ENCODE assay signal across 11 cellular contexts in the genomic region with DNA sequence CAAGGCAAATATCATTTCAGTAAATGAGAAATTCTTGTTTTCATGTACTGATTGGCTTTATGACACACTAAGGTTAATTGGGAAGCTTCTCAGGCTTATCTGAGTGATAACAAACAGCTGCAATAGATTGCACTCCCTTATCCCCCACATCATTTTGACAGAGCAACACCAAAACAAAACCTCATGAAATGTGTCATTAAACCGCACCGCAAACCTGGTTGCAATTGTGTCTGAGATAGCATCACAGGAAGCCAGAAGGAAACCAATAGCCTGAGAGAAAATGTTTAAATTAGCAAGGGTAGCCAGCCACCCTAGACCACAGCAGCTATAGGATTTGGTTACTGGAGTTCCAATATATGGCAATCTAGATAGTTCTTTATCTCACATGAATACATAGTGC. TPM values are rescaled to one million over a fixed set of nuclear protein-coding genes. Genes with fewer than 3 reads are reported as not detected.
A peak's percentile ranks its signal among the peaks of the same experiment; 100 is the strongest.
DNase-seq lines count a peak whose midpoint lies in the region; ATAC-seq, FAIRE-seq and TF ChIP-seq lines count a peak whose summit lies in the region.
"Had no signal": no experiment of that assay in that cellular context is flagged by ENCODE, and none has a peak within 500 bp of the region (broad histone marks: within the 10 kb centered on the region; RNA-seq: fewer than 3 reads in every experiment).

No MANE protein-coding gene starts in this region.

- no peaks in the 10 kb centered on the region for H3K9me3 ChIP-seq in psoas muscle

- H3K4me3 ChIP-seq in psoas muscle: no peak overlapping the region

- peak; percentile 73 for ATAC-seq in GM19397 (IDR thresholded peaks at IDR 0.05; ENCODE audit: unreplicated experiment)
- ATAC-seq in HG03159 (IDR thresholded peaks at IDR 0.05; ENCODE audit: unreplicated experiment): peak; percentile 76
- ATAC-seq in activated CD8-positive, alpha-beta memory T cell treated with anti-CD3 and anti-CD28 coated beads, Interleukin-2, amount 10 ng/mL, durations not matched to agents 7 days and 5 days: peak; percentile 91
- no peak for ATAC-seq in psoas muscle
- ATAC-seq: stimulated activated memory B cell treated with anti-CD40 and anti-IgM and Interleukin-4, amounts not matched to agents 10 μg/mL and 1 μg/mL and 100 μg/mL, for 72 hours had no signal

- no peaks in the 10 kb centered on the region for H3K9me3 Mint-ChIP-seq in activated CD8-positive, alpha-beta memory T cell treated with anti-CD3 and anti-CD28 coated beads, Interleukin-2, amount 10 ng/mL, durations not matched to agents 7 days and 5 days (ENCODE audit: low read depth)
- H3K9me3 Mint-ChIP-seq: stimulated activated memory B cell treated with anti-CD40 and anti-IgM and Interleukin-4, amounts not matched to agents 10 μg/mL and 1 μg/mL and 100 μg/mL, for 72 hours had no signal

- peak overlapping the region; percentile 16 for H3K4me3 Mint-ChIP-seq in activated CD8-positive, alpha-beta memory T cell treated with anti-CD3 and anti-CD28 coated beads, Interleukin-2, amount 10 ng/mL, durations not matched to agents 7 days and 5 days
- H3K4me3 Mint-ChIP-seq: stimulated activated memory B cell treated with anti-CD40 and anti-IgM and Interleukin-4, amounts not matched to agents 10 μg/mL and 1 μg/mL and 100 μg/mL, for 72 hours had no signal

- H3K27me3 ChIP-seq in psoas muscle (ENCODE audit: insufficient read depth in 3 of 3, low read length in 2 of 3): no peaks in the 10 kb centered on the region

- H3K36me3 Mint-ChIP-seq in activated CD8-positive, alpha-beta memory T cell treated with anti-CD3 and anti-CD28 coated beads, Interleukin-2, amount 10 ng/mL, durations not matched to agents 7 days and 5 days: peaks cover 10% of the 10 kb centered on the region
- H3K36me3 Mint-ChIP-seq: stimulated activated memory B cell treated with anti-CD40 and anti-IgM and Interleukin-4, amounts not matched to agents 10 μg/mL and 1 μg/mL and 100 μg/mL, for 72 hours had no signal

- TF ChIP-seq CTCF in D721Med (IDR thresholded peaks at IDR 0.05; ENCODE audit: insufficient read depth, missing control alignments) (no peak), psoas muscle (IDR thresholded peaks at IDR 0.05) (no peak)

- no peaks in the 10 kb centered on the region for H3K4me1 ChIP-seq in psoas muscle

- peak overlapping the region; percentile 72 for H3K27ac Mint-ChIP-seq in activated CD8-positive, alpha-beta memory T cell treated with anti-CD3 and anti-CD28 coated beads, Interleukin-2, amount 10 ng/mL, durations not matched to agents 7 days and 5 days
- H3K27ac Mint-ChIP-seq: stimulated activated memory B cell treated with anti-CD40 and anti-IgM and Interleukin-4, amounts not matched to agents 10 μg/mL and 1 μg/mL and 100 μg/mL, for 72 hours had no signal

- intact Hi-C loops in psoas muscle (cut with DNase I): no loop called here

- peaks cover 43% of the 10 kb centered on the region for H3K4me1 Mint-ChIP-seq in activated CD8-positive, alpha-beta memory T cell treated with anti-CD3 and anti-CD28 coated beads, Interleukin-2, amount 10 ng/mL, durations not matched to agents 7 days and 5 days
- H3K4me1 Mint-ChIP-seq: stimulated activated memory B cell treated with anti-CD40 and anti-IgM and Interleukin-4, amounts not matched to agents 10 μg/mL and 1 μg/mL and 100 μg/mL, for 72 hours had no signal

- no peak for FAIRE-seq in D721Med (lab: Jason Lieb, UNC)

- H3K27ac ChIP-seq in psoas muscle: no peak overlapping the region
- H3K27ac ChIP-seq: HL-60 had no signal

- DNase-seq in activated CD8-positive, alpha-beta memory T cell treated with anti-CD3 and anti-CD28 coated beads, Interleukin-2, amount 10 ng/mL, durations not matched to agents 7 days and 5 days: peak; percentile 93
- peak; percentile 30 for DNase-seq in stimulated activated CD8-positive, alpha-beta memory T cell treated with anti-CD3 and anti-CD28 coated beads, Interleukin-2, amount 100 ng/mL, for 48 hours (ENCODE audit: low read depth in 2 of 2)
- DNase-seq in D721Med (ENCODE audit: insufficient read length, low spot score): no peak
- no peak for DNase-seq in psoas muscle
- DNase-seq in NCI-H748 treated with DMSO at 0.1 percent for 48 hours (lab: John Stamatoyannopoulos, UW): no peak
- no peak for DNase-seq in NCI-H2227 (lab: John Stamatoyannopoulos, UW; ENCODE audit: unreplicated experiment)

- CTCF ChIA-PET in activated CD8-positive, alpha-beta memory T cell treated with anti-CD3 and anti-CD28 coated beads, Interleukin-2, amount 10 ng/mL, durations not matched to agents 7 days and 5 days (lab: Charles Lee): interaction anchor here (1.2 to 2.0 kb wide), 3 partner anchors 106 to 199 kb away, joined by 4 to 9 read pairs (median 4); partner anchors contain the start of genes FAM229B and TUBE1

- no peaks in the 10 kb centered on the region for H3K36me3 ChIP-seq in psoas muscle (ENCODE audit: insufficient read depth in 1 of 2, low read depth in 1 of 2)

- 63 to 84% (median 83%) methylated on average over 2 of the region's 2 CpGs for WGBS in psoas muscle, 3 donors

- peaks cover 71% of the 10 kb centered on the region for H3K27me3 Mint-ChIP-seq in activated CD8-positive, alpha-beta memory T cell treated with anti-CD3 and anti-CD28 coated beads, Interleukin-2, amount 10 ng/mL, durations not matched to agents 7 days and 5 days

RNA-seq across cellular contexts. Expression of gene LAMA4, which starts 31.6 kb away (rescaled TPM):
- not detected for total RNA-seq in activated CD8-positive, alpha-beta memory T cell treated with anti-CD3 and anti-CD28 coated beads, Interleukin-2, amount 10 ng/mL, durations not matched to agents 7 days and 5 days
- total RNA-seq in psoas muscle: 10 to 100 TPM in 2 of 4 donors, 1 to 10 TPM in 2; 5.3 to 15.8 (median 9.6) TPM
- polyA plus RNA-seq in psoas muscle: 1 to 10 TPM; 3.0 to 3.6 (median 3.2) TPM
- total RNA-seq: activated CD8-positive, alpha-beta memory T cell treated with anti-CD3 and anti-CD28 coated beads for 36 hours had no signal

Comparison
In these comparisons a context has a peak if more than half of its experiments do, and no peak if none do; other contexts are left out.
1. ATAC-seq: peak in GM19397 (single experiment), HG03159 (single experiment) and activated CD8-positive, alpha-beta memory T cell treated with anti-CD3 and anti-CD28 coated beads, Interleukin-2, amount 10 ng/mL, durations not matched to agents 7 days and 5 days (single experiment); none in psoas muscle (0 of 4).
2. DNase-seq: peak in activated CD8-positive, alpha-beta memory T cell treated with anti-CD3 and anti-CD28 coated beads, Interleukin-2, amount 10 ng/mL, durations not matched to agents 7 days and 5 days (single experiment) and stimulated activated CD8-positive, alpha-beta memory T cell treated with anti-CD3 and anti-CD28 coated beads, Interleukin-2, amount 100 ng/mL, for 48 hours (2 of 2); none in D721Med (single experiment), psoas muscle (0 of 2), NCI-H748 treated with DMSO at 0.1 percent for 48 hours (single experiment) and NCI-H2227 (single experiment).
3. RNA of gene LAMA4, which starts 31.6 kb away (total RNA-seq): 5.3 to 15.8 TPM in psoas muscle; not detected in activated CD8-positive, alpha-beta memory T cell treated with anti-CD3 and anti-CD28 coated beads, Interleukin-2, amount 10 ng/mL, durations not matched to agents 7 days and 5 days; every median in the first group is over 4 times any median in the second.